In the genomic region with DNA sequence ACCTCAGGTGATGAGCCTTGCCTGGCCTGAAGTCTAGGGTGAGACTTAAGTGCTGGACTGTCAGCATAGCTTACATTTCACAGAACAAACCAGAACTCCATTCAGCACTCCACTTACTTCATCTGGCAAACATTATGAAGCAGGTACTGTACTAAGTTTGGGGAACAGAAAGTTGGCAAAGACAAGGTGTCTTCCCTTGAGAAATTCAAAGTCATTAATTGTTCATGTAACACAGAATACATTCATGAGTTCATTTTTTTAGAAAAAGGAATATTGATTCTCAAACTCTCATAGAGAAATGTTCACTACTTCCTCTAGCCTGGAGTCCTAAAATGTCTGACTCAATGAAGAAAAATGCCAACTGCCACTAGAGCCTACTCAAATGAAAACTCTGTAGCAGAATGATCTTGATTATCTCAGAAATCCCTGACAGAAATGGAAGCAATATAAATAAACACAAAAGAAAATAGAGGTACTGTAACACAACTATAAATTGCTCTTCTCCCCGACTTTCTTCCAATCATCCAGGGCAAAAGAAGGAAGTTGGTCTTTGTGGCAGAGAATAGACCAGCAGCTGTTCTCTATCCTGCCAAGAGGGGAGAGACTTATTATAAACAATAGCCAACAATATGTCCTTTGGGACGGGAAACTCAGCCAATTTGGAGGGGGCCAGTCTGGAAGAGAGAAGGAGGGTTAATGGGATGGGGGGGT, we compare ENCODE assay signal across 10 cellular contexts.
DNase-seq lines count a peak whose midpoint lies in the region; ATAC-seq and TF ChIP-seq lines count a peak whose summit lies in the region.
"Had no signal": no experiment of that assay in that cellular context is flagged by ENCODE, and none has a peak within 500 bp of the region (broad histone marks: within the 10 kb centered on the region; RNA-seq: fewer than 3 reads in every experiment).

No MANE protein-coding gene starts in this region.

- H3K4me1 ChIP-seq in ascending aorta (peaks cover 4 to 34% of the 10 kb centered on the region in 2 donors), vagina (peaks cover 27% of the 10 kb centered on the region)
- H3K4me1 ChIP-seq: pancreas had no signal

- ATAC-seq in HG03175 (IDR thresholded peaks at IDR 0.05; ENCODE audit: unreplicated experiment) (peak; percentile 32), HG03565 (IDR thresholded peaks at IDR 0.05; ENCODE audit: unreplicated experiment) (no peak)

- intact Hi-C loops in ascending aorta (cut with DNase I) (no loop called here), vagina (cut with DNase I) (no loop called here)

- peak; percentile 30 for DNase-seq in NOMO-1 treated with DMSO at 0.1 percent for 48 hours (lab: John Stamatoyannopoulos, UW; ENCODE audit: unreplicated experiment)
- no peak for DNase-seq in NOMO-1 treated with dmso at 0.1 percent for 144 hours (lab: John Stamatoyannopoulos, UW; ENCODE audit: unreplicated experiment)
- no peak for DNase-seq in ascending aorta (ENCODE audit: low spot score in 2 of 2)
- peak; percentile 23 for DNase-seq in pons (ENCODE audit: low spot score)
- DNase-seq in AG20443 (ENCODE audit: low spot score) = no peak
- DNase-seq in vagina (ENCODE audit: extremely low spot score in 2 of 2) = no peak
- DNase-seq: pancreas had no signal

- TF ChIP-seq CTCF in ascending aorta (IDR thresholded peaks at IDR 0.05) = no peak
- TF ChIP-seq CTCF in vagina (IDR thresholded peaks at IDR 0.05) = no peak

- no peak for TF ChIP-seq POLR2A in vagina (IDR thresholded peaks at IDR 0.05)

- H3K27ac ChIP-seq in ascending aorta = peak overlapping the region; percentile 9 to 76
- H3K27ac ChIP-seq in vagina = no peak overlapping the region
- H3K27ac ChIP-seq: HL-60 had no signal

- no peaks in the 10 kb centered on the region for H3K9me3 ChIP-seq in ascending aorta
- H3K9me3 ChIP-seq in vagina = no peaks in the 10 kb centered on the region
- H3K9me3 ChIP-seq: pancreas had no signal

- no peak overlapping the region for H3K4me3 ChIP-seq in ascending aorta
- no peak overlapping the region for H3K4me3 ChIP-seq in vagina
- H3K4me3 ChIP-seq: pancreas had no signal

- H3K36me3 ChIP-seq in ascending aorta (no peaks in the 10 kb centered on the region), vagina (no peaks in the 10 kb centered on the region)
- H3K36me3 ChIP-seq: pancreas had no signal

- H3K27me3 ChIP-seq in ascending aorta (no peaks in the 10 kb centered on the region), vagina (no peaks in the 10 kb centered on the region)
- H3K27me3 ChIP-seq: pancreas had no signal

Comparison
In these comparisons a context has a peak if more than half of its experiments do, and no peak if none do; other contexts are left out.
1. DNase-seq: peak in NOMO-1 treated with DMSO at 0.1 percent for 48 hours (single experiment) and pons (single experiment); none in NOMO-1 treated with dmso at 0.1 percent for 144 hours (single experiment), ascending aorta (0 of 2), AG20443 (single experiment) and vagina (0 of 2).